8 cellular contexts compared by ENCODE assay signal in genomic region chr19:40776966-40777794, GRCh38. TPM values are rescaled to one million over a fixed set of nuclear protein-coding genes. Genes with fewer than 3 reads are reported as not detected.
DNase-seq lines count a peak whose midpoint lies in the region; ATAC-seq, FAIRE-seq and TF ChIP-seq lines count a peak whose summit lies in the region.

No MANE protein-coding gene starts in this region.

- no peaks in the 10 kb centered on the region for H3K9me3 Mint-ChIP-seq in immature natural killer cell

- TF ChIP-seq POLR2A in A549 (IDR thresholded peaks at IDR 0.05; ENCODE audit: low read length) (no peak; the same call in 1 of the 2 replicates), spleen (IDR thresholded peaks at IDR 0.05) (no peak)

- peaks cover 15 to 19% (median 16%) of the 10 kb centered on the region in 3 donors for H3K27me3 Mint-ChIP-seq in immature natural killer cell (ENCODE audit: low read depth in 3 of 3)

- H3K36me3 Mint-ChIP-seq in immature natural killer cell = peaks cover 0 to 10% (median 8%) of the 10 kb centered on the region in 3 donors

- H3K4me3 ChIP-seq in A549 (peak overlapping the region; percentile 52), WI38 (ENCODE audit: low read depth, low read length) (peak overlapping the region; percentile 76), cardiac fibroblast (replicated peaks in 1 of 2; ENCODE audit: low read depth in 2 of 2, low read length in 2 of 2) (peak overlapping the region; percentile 56 to 64), spleen (peak overlapping the region; percentile 58 to 90 (median 70))

- peaks cover 14% of the 10 kb centered on the region for H3K4me1 ChIP-seq in A549
- peaks cover 10 to 66% (median 29%) of the 10 kb centered on the region in 6 donors for H3K4me1 ChIP-seq in spleen

- POLR2A ChIA-PET in A549 (lab: Yijun Ruan, JAX) = interaction anchor here (0.5 to 3.1 kb wide), 41 partner anchors 8 to 1613 kb away, joined by 3 to 94 read pairs (median 6); partner anchors contain the start of genes ACTMAP, B9D2, BLVRB and COQ8B

- H3K4me3 Mint-ChIP-seq in immature natural killer cell = peak overlapping the region; percentile 90 to 98 (median 92)

- H3K27ac ChIP-seq in A549 (peak overlapping the region; percentile 82 to 87), spleen (peak overlapping the region; percentile 94 to 100 (median 99))

- peaks cover 34 to 46% of the 10 kb centered on the region in 2 donors for H3K4me1 Mint-ChIP-seq in immature natural killer cell

- WGBS in A549 (ENCODE audit: missing lambda C conversion rate) = 16% methylated on average over 19 of the region's 19 CpGs
- WGBS in spleen, 5 donors = 5 to 7% (median 6%) methylated on average over 17 to 19 of the region's 19 CpGs

- intact Hi-C loops in spleen (cut with DNase I; ENCODE audit: low total_unique reads) = no loop called here

- no peaks in the 10 kb centered on the region for H3K27me3 ChIP-seq in spleen (replicated peaks in 1 of 7)

- H3K4me2 ChIP-seq in A549 = peak overlapping the region; percentile 75

- peak; percentile 73 to 85 for ATAC-seq in A549
- peak; percentile 65 for ATAC-seq in GM18868 (IDR thresholded peaks at IDR 0.05; ENCODE audit: unreplicated experiment)
- peak; percentile 66 for ATAC-seq in HG03135 (IDR thresholded peaks at IDR 0.05; ENCODE audit: unreplicated experiment)

- H3K27ac Mint-ChIP-seq in immature natural killer cell = peak overlapping the region; percentile 96 to 100 (median 97)

- CTCF ChIA-PET in A549 (lab: Yijun Ruan, JAX) = interaction anchor here (0.6 to 6.5 kb wide), 13 partner anchors 10 to 702 kb away, joined by 3 to 65 read pairs (median 4); partner anchors contain the start of gene EGLN2

- DNase-seq in A549 (ENCODE audit: low read depth in 1 of 2, low spot score in 1 of 2) (peak; percentile 97 to 99), NCI-H2171 treated with DMSO at 0.1 percent for 48 hours (lab: John Stamatoyannopoulos, UW) (peak; percentile 87), cardiac fibroblast (ENCODE audit: low read depth in 2 of 2) (peak; percentile 94), immature natural killer cell (peak; percentile 89 to 91 (median 91)), spleen (peak; percentile 95)

- peak; percentile 91 for FAIRE-seq in A549 (lab: Jason Lieb, UNC)

- H3K9me3 ChIP-seq in A549 (no peaks in the 10 kb centered on the region), spleen (no peaks in the 10 kb centered on the region)

- H3K36me3 ChIP-seq in spleen = peaks cover 0 to 28% (median 1%) of the 10 kb centered on the region in 6 donors

- TF ChIP-seq CTCF in A549 (IDR thresholded peaks at IDR 0.05) (no peak), WI38 (IDR thresholded peaks at IDR 0.05; ENCODE audit: low read depth, low read length) (no peak), cardiac fibroblast (IDR thresholded peaks at IDR 0.05; ENCODE audit: low read depth, low read length) (no peak), spleen (IDR thresholded peaks at IDR 0.05 in 8 of 11, conservative IDR thresholded peaks at IDR 0.05 in 3 of 11) (peak in 7 of 11 experiments; percentile 5 to 48 (median 27))

- TF ChIP-seq EP300 in A549 (IDR thresholded peaks at IDR 0.05) = no peak

- no peak for TF ChIP-seq RAD21 in A549 (conservative IDR thresholded peaks at IDR 0.05 in 1 of 2, IDR thresholded peaks at IDR 0.05 in 1 of 2)

TF ChIP-seq in A549, 52 proteins besides CTCF, POLR2A, EP300 and RAD21:
- TF ChIP-seq USF2 (IDR thresholded peaks at IDR 0.05) (no peak), CHD4 (IDR thresholded peaks at IDR 0.05; ENCODE audit: borderline replicate concordance) (peak; percentile 84; the same call in 1 of the 2 replicates), KDM1A (IDR thresholded peaks at IDR 0.05; ENCODE audit: low read depth) (peak; percentile 96), RARB (CRISPR knock-in tag; IDR thresholded peaks at IDR 0.05) (no peak), RFX5 (IDR thresholded peaks at IDR 0.05) (peak; percentile 100), TP53 (CRISPR knock-in tag; IDR thresholded peaks at IDR 0.05) (peak; percentile 42; the same call in 1 of the 2 replicates), ZFP36 (IDR thresholded peaks at IDR 0.05; ENCODE audit: borderline replicate concordance, partially characterized antibody) (no peak), RNF2 (IDR thresholded peaks at IDR 0.05; ENCODE audit: borderline replicate concordance, low read depth) (no peak), HDAC2 (IDR thresholded peaks at IDR 0.05) (0 out of 2 replicates have a peak, but pooled peaks have one; percentile 47), JUN (IDR thresholded peaks at IDR 0.05) (peak in 1 of 2 experiments; percentile 8; a peak in 1 of 5 replicates), NPAS2 (CRISPR knock-in tag; IDR thresholded peaks at IDR 0.05; ENCODE audit: borderline replicate concordance) (no peak), MAX (IDR thresholded peaks at IDR 0.05) (0 out of 2 replicates have a peak, but pooled peaks have one; percentile 18), CBX8 (IDR thresholded peaks at IDR 0.05) (no peak)

RNA-seq across cellular contexts. Expression of gene RAB4B, which starts 0.9 kb away (rescaled TPM):
- polyA plus RNA-seq in A549 (2011; rRNA removed) (20.7 and 25.0 TPM in 2 replicates), A549 (2017; fragmentation: RNase III; extraction: RNeasy Plus Mini Kit Qiagen cat#74134 plus additional on column Dnase treatment) (17.1 to 23.3 TPM (median 22.9 TPM) in 3 replicates), immature natural killer cell (100 to 1,000 TPM; 129 to 151 (median 150) TPM), spleen (10 to 100 TPM; 78.5 to 95.3 (median 82.2) TPM)
- 30.0 and 35.6 TPM in 2 replicates for polyA plus RNA-seq in A549 (2012; cell fraction: cytosol; rRNA removed)
- polyA plus RNA-seq in A549 (2012; cell fraction: nucleus; rRNA removed) = 39.3 and 46.0 TPM in 2 replicates
- polyA minus RNA-seq in A549 (2011; rRNA and poly(A)+ RNA removed) = 6.9 and 13.6 TPM in 2 replicates
- total RNA-seq in spleen = 10 to 100 TPM; 36.8 to 69.8 (median 53.0) TPM

RNA-seq across cellular contexts. Expression of gene MIA, which starts 1.9 kb away (rescaled TPM):
- polyA plus RNA-seq in A549 (2011; rRNA removed) = not detected in 2 replicates
- not detected in 2 replicates for polyA plus RNA-seq in A549 (2012; cell fraction: cytosol; rRNA removed)
- polyA plus RNA-seq in A549 (2012; cell fraction: nucleus; rRNA removed) = 0.48 and 2.0 TPM in 2 replicates
- not detected in 3 replicates for polyA plus RNA-seq in A549 (2017; fragmentation: RNase III; extraction: RNeasy Plus Mini Kit Qiagen cat#74134 plus additional on column Dnase treatment)
- polyA minus RNA-seq in A549 (2011; rRNA and poly(A)+ RNA removed) = 1.8 TPM in 1 of 2 replicates, not detected in the other
- not detected for polyA plus RNA-seq in immature natural killer cell
- total RNA-seq in spleen = 1 to 10 TPM in 1 of 7 donors, not detected in 6; 1.5 TPM
- polyA plus RNA-seq in spleen = 10 to 100 TPM in 1 of 3 donors, 1 to 10 TPM in 2; 4.5 to 14.2 (median 7.0) TPM

RNA-seq across cellular contexts. Expression of gene EGLN2, which starts 21.8 kb away (rescaled TPM):
- polyA plus RNA-seq in A549 (2011; rRNA removed) (34.7 and 45.5 TPM in 2 replicates), A549 (2017; fragmentation: RNase III; extraction: RNeasy Plus Mini Kit Qiagen cat#74134 plus additional on column Dnase treatment) (79.2 to 81.4 TPM (median 80.3 TPM) in 3 replicates), immature natural killer cell (100 to 1,000 TPM in 2 of 3 donors, 10 to 100 TPM in 1; 88.4 to 124 (median 101) TPM), spleen (100 to 1,000 TPM; 109 to 238 (median 188) TPM)
- 107 and 141 TPM in 2 replicates for polyA plus RNA-seq in A549 (2012; cell fraction: cytosol; rRNA removed)
- 199 and 212 TPM in 2 replicates for polyA plus RNA-seq in A549 (2012; cell fraction: nucleus; rRNA removed)
- polyA minus RNA-seq in A549 (2011; rRNA and poly(A)+ RNA removed) = 72.7 and 78.7 TPM in 2 replicates
- 100 to 1,000 TPM; 136 to 198 (median 156) TPM for total RNA-seq in spleen

RNA-seq across cellular contexts. Expression of gene SNRPA, which starts 26.2 kb away (rescaled TPM):
- 235 and 236 TPM in 2 replicates for polyA plus RNA-seq in A549 (2011; rRNA removed)
- 265 and 288 TPM in 2 replicates for polyA plus RNA-seq in A549 (2012; cell fraction: cytosol; rRNA removed)
- 267 and 341 TPM in 2 replicates for polyA plus RNA-seq in A549 (2012; cell fraction: nucleus; rRNA removed)
- 141 to 155 TPM (median 143 TPM) in 3 replicates for polyA plus RNA-seq in A549 (2017; fragmentation: RNase III; extraction: RNeasy Plus Mini Kit Qiagen cat#74134 plus additional on column Dnase treatment)
- 390 and 504 TPM in 2 replicates for polyA minus RNA-seq in A549 (2011; rRNA and poly(A)+ RNA removed)
- polyA plus RNA-seq in immature natural killer cell = 10 to 100 TPM; 28.9 to 78.7 (median 39.2) TPM
- total RNA-seq in spleen = 10 to 100 TPM; 52.9 to 76.9 (median 64.0) TPM
- polyA plus RNA-seq in spleen = 10 to 100 TPM; 62.7 to 69.2 (median 67.4) TPM

RNA-seq across cellular contexts. Expression of gene ACTMAP, which starts 26.9 kb away (rescaled TPM):
- polyA plus RNA-seq in A549 (2011; rRNA removed) (7.8 and 11.7 TPM in 2 replicates), A549 (2017; fragmentation: RNase III; extraction: RNeasy Plus Mini Kit Qiagen cat#74134 plus additional on column Dnase treatment) (14.1 to 18.5 TPM (median 14.8 TPM) in 3 replicates), immature natural killer cell (1 to 10 TPM in 2 of 3 donors, not detected in 1; 3.1 to 6.2 TPM), spleen (1 to 10 TPM; 5.2 to 6.8 (median 5.9) TPM)
- 13.0 and 16.7 TPM in 2 replicates for polyA plus RNA-seq in A549 (2012; cell fraction: cytosol; rRNA removed)
- polyA plus RNA-seq in A549 (2012; cell fraction: nucleus; rRNA removed) = 40.2 and 46.1 TPM in 2 replicates
- polyA minus RNA-seq in A549 (2011; rRNA and poly(A)+ RNA removed) = 13.9 and 15.5 TPM in 2 replicates
- total RNA-seq in spleen = 10 to 100 TPM in 3 of 7 donors, 1 to 10 TPM in 4; 6.0 to 16.2 (median 9.8) TPM

Comparison
In these comparisons a context has a peak if more than half of its experiments do, and no peak if none do; other contexts are left out.
1. Peak in every context shown above with its lines: DNase-seq, ATAC-seq, H3K4me3 ChIP-seq and H3K27ac ChIP-seq.
2. CTCF ChIP-seq: peak in spleen (7 of 11); none in A549 (single experiment), WI38 (single experiment) and cardiac fibroblast (single experiment).